Comparison of ENCODE assay signal across 8 cellular contexts in genomic region chr1:181247-182216, GRCh38.
DNase-seq lines count a peak whose midpoint lies in the region; ATAC-seq and TF ChIP-seq lines count a peak whose summit lies in the region.
"Not testable (repeated sequence)": the region's sequence is repeated elsewhere in the genome, so short reads cannot be mapped to it uniquely, and the experiment has no call there.

No MANE protein-coding gene starts in this region.

- not testable (repeated sequence) for H3K14ac ChIP-seq in IMR-90 (replicated peaks; ENCODE audit: low read depth, low read length)

- TF ChIP-seq POLR2A in IMR-90 (IDR thresholded peaks at IDR 0.05; ENCODE audit: low read depth, low read length) = not testable (repeated sequence)

- H4K5ac ChIP-seq in IMR-90 (ENCODE audit: low read depth, low read length) = not testable (repeated sequence)

- H3K9ac ChIP-seq in IMR-90 (ENCODE audit: low read depth, low read length); endodermal cell (ENCODE audit: extremely low read depth, low read length, poor library complexity, severe bottlenecking): not testable (repeated sequence)

- POLR2A ChIA-PET in CD4-positive, alpha-beta memory T cell (lab: Charles Lee; ENCODE audit: partially characterized antibody); IMR-90 (lab: Charles Lee; ENCODE audit: unreplicated experiment): not testable (repeated sequence)

- H3K27me3 ChIP-seq in CD4-positive, alpha-beta memory T cell (ENCODE audit: insufficient read depth, low read length); IMR-90 (ENCODE audit: control insufficient read depth, insufficient read depth, low read length); endodermal cell (ENCODE audit: control insufficient read depth, insufficient read depth, low read length, poor library complexity, severe bottlenecking): not testable (repeated sequence)

- ATAC-seq in IMR-90 (ENCODE audit: low read depth) = not testable (repeated sequence)
- ATAC-seq in stimulated activated naive CD8-positive, alpha-beta T cell treated with anti-CD3 and anti-CD28 coated beads, Interleukin-15, amount 100 ng/mL, for 72 hours = peak; percentile 66

- dilution Hi-C loops in IMR-90 (cut with HindIII; ENCODE audit: low sequenced_read_pairs, unreplicated experiment) = not testable (repeated sequence)

- in situ Hi-C loops in IMR-90 (cut with MboI; ENCODE audit: low sequenced_read_pairs) = not testable (repeated sequence)

- not testable (repeated sequence) for H2BK15ac ChIP-seq in IMR-90 (ENCODE audit: low read depth, low read length)

- H2BK120ac ChIP-seq in IMR-90 (ENCODE audit: low read depth, low read length) = not testable (repeated sequence)

- H2AK5ac ChIP-seq in IMR-90 (ENCODE audit: low read depth, low read length) = not testable (repeated sequence)

- CTCF ChIA-PET in CD4-positive, alpha-beta memory T cell (lab: Charles Lee; ENCODE audit: partially characterized antibody); IMR-90 (lab: Yijun Ruan, JAX): not testable (repeated sequence)

- H4K8ac ChIP-seq in IMR-90 (ENCODE audit: low read depth in 2 of 2, low read length in 2 of 2) = not testable (repeated sequence)

- not testable (repeated sequence) for H3K4me3 ChIP-seq in CD4-positive, alpha-beta memory T cell (ENCODE audit: low read length in 2 of 2); IMR-90 (ENCODE audit: insufficient read depth, low read depth, low read length); endodermal cell (ENCODE audit: low read length)

- H3K79me1 ChIP-seq in IMR-90 (ENCODE audit: low read depth in 1 of 2, low read length in 2 of 2) = not testable (repeated sequence)

- H3K4ac ChIP-seq in IMR-90 (ENCODE audit: low read depth, low read length) = not testable (repeated sequence)

- not testable (repeated sequence) for H3K36me3 Mint-ChIP-seq in CD4-positive, alpha-beta memory T cell; endodermal cell (ENCODE audit: low read depth)

- not testable (repeated sequence) for H3K18ac ChIP-seq in IMR-90 (ENCODE audit: low read depth, low read length)

- not testable (repeated sequence) for H3K36me3 ChIP-seq in CD4-positive, alpha-beta memory T cell (ENCODE audit: insufficient read depth, low read length); IMR-90 (ENCODE audit: control insufficient read depth, insufficient read depth, low read length); endodermal cell (ENCODE audit: control insufficient read depth, insufficient read depth, low read length)

- H3K4me2 ChIP-seq in IMR-90 (ENCODE audit: low read depth, low read length) = not testable (repeated sequence)

- not testable (repeated sequence) for H3K4me1 ChIP-seq in CD4-positive, alpha-beta memory T cell (ENCODE audit: insufficient read depth, low read length); IMR-90 (ENCODE audit: control insufficient read depth, insufficient read depth, low read length); endodermal cell (ENCODE audit: control insufficient read depth, insufficient read depth, low read length)

- H2BK20ac ChIP-seq in IMR-90 (ENCODE audit: low read depth, low read length) = not testable (repeated sequence)

- 73% methylated on average over 22 of the region's 79 CpGs; no CpG with 5 or more reads in 1 of the 2 experiments for WGBS in IMR-90 (ENCODE audit: extremely low coverage in 2 of 2, insufficient read length in 1 of 2), 2 experiments
- WGBS in endodermal cell (ENCODE audit: insufficient coverage in 1 of 2, insufficient read length in 1 of 2), 2 experiments = 96 to 98% methylated on average over 32 to 46 of the region's 79 CpGs

- H3K9me3 ChIP-seq in CD4-positive, alpha-beta memory T cell (ENCODE audit: control insufficient read depth in 1 of 2, low read length in 2 of 2); IMR-90 (ENCODE audit: control insufficient read depth, insufficient read depth, low read length); endodermal cell (ENCODE audit: control insufficient read depth, low read length): not testable (repeated sequence)

- H4K20me1 ChIP-seq in IMR-90 (ENCODE audit: insufficient read depth, low read length) = not testable (repeated sequence)

- not testable (repeated sequence) for H3K56ac ChIP-seq in IMR-90 (ENCODE audit: extremely low read depth, insufficient read depth, low read length)

- H3K4me1 Mint-ChIP-seq in CD4-positive, alpha-beta memory T cell; endodermal cell; stimulated activated naive CD8-positive, alpha-beta T cell treated with anti-CD3 and anti-CD28 coated beads, Interleukin-15, amount 100 ng/mL, for 72 hours: not testable (repeated sequence)

- not testable (repeated sequence) for H3K23ac ChIP-seq in IMR-90 (ENCODE audit: low read depth, low read length)

- not testable (repeated sequence) for H3K27me3 Mint-ChIP-seq in CD4-positive, alpha-beta memory T cell; endodermal cell (ENCODE audit: insufficient read depth); stimulated activated naive CD8-positive, alpha-beta T cell treated with anti-CD3 and anti-CD28 coated beads, Interleukin-15, amount 100 ng/mL, for 72 hours

- not testable (repeated sequence) for H3K4me3 Mint-ChIP-seq in CD4-positive, alpha-beta memory T cell; endodermal cell; stimulated activated naive CD8-positive, alpha-beta T cell treated with anti-CD3 and anti-CD28 coated beads, Interleukin-15, amount 100 ng/mL, for 72 hours

- H4K91ac ChIP-seq in IMR-90 (ENCODE audit: insufficient read depth, low read depth, low read length) = not testable (repeated sequence)

- not testable (repeated sequence) for TF ChIP-seq RAD21 in IMR-90 (IDR thresholded peaks at IDR 0.05; ENCODE audit: low read length)

- BruUV-seq in IMR-90 (replicated peaks; lab: Mats Ljungman, UMichigan) = not testable (repeated sequence)

- DNase-seq in CD4-positive, alpha-beta memory T cell = peak; percentile 33 to 72 (median 53)
- peak; percentile 57 for DNase-seq in IMR-90
- peak; percentile 47 for DNase-seq in T-helper 9 cell
- DNase-seq in activated gamma-delta T cell treated with anti-CD3 and anti-CD28 coated beads, Interleukin-2, amount 50 U/mL, for 16 hours (ENCODE audit: low read depth) = peak; percentile 20
- peak; percentile 75 for DNase-seq in endodermal cell
- peak; percentile 52 for DNase-seq in iris pigment epithelial cell (ENCODE audit: low read depth)
- peak; percentile 37 for DNase-seq in pons (ENCODE audit: low spot score)
- peak in 1 of 2 donors; percentile 52 for DNase-seq in stimulated activated naive CD8-positive, alpha-beta T cell treated with anti-CD3 and anti-CD28 coated beads, Interleukin-15, amount 100 ng/mL, for 72 hours

- H2BK5ac ChIP-seq in IMR-90 (ENCODE audit: low read depth, low read length, poor library complexity, severe bottlenecking) = not testable (repeated sequence)

- TF ChIP-seq CTCF in IMR-90 (conservative IDR thresholded peaks at IDR 0.05; ENCODE audit: low read depth, low read length) = not testable (repeated sequence)
- TF ChIP-seq CTCF in endodermal cell (conservative IDR thresholded peaks at IDR 0.05) = peak; percentile 64

- H3K27ac ChIP-seq in CD4-positive, alpha-beta memory T cell (ENCODE audit: low read depth, low read length); IMR-90 (ENCODE audit: insufficient read depth, low read length); endodermal cell (ENCODE audit: low read depth, low read length): not testable (repeated sequence)

- H2AK9ac ChIP-seq in IMR-90 (replicated peaks; ENCODE audit: low read depth, low read length, poor library complexity) = not testable (repeated sequence)

- not testable (repeated sequence) for H3K9me1 ChIP-seq in IMR-90 (ENCODE audit: insufficient read depth, low read length)

- not testable (repeated sequence) for H3K9me3 Mint-ChIP-seq in CD4-positive, alpha-beta memory T cell; endodermal cell; stimulated activated naive CD8-positive, alpha-beta T cell treated with anti-CD3 and anti-CD28 coated beads, Interleukin-15, amount 100 ng/mL, for 72 hours

- intact Hi-C loops in CD4-positive, alpha-beta memory T cell (cut with micrococcal nuclease); IMR-90 (cut with micrococcal nuclease): not testable (repeated sequence)

- H3K27ac Mint-ChIP-seq in CD4-positive, alpha-beta memory T cell = peak overlapping the region in 1 of 7 donors; percentile 54
- H3K27ac Mint-ChIP-seq in endodermal cell; stimulated activated naive CD8-positive, alpha-beta T cell treated with anti-CD3 and anti-CD28 coated beads, Interleukin-15, amount 100 ng/mL, for 72 hours: not testable (repeated sequence)

- H2AFZ ChIP-seq in IMR-90 (replicated peaks; ENCODE audit: low read length, poor library complexity) = not testable (repeated sequence)
